Comparison of ENCODE assay signal across 27 cellular contexts in the genomic region with DNA sequence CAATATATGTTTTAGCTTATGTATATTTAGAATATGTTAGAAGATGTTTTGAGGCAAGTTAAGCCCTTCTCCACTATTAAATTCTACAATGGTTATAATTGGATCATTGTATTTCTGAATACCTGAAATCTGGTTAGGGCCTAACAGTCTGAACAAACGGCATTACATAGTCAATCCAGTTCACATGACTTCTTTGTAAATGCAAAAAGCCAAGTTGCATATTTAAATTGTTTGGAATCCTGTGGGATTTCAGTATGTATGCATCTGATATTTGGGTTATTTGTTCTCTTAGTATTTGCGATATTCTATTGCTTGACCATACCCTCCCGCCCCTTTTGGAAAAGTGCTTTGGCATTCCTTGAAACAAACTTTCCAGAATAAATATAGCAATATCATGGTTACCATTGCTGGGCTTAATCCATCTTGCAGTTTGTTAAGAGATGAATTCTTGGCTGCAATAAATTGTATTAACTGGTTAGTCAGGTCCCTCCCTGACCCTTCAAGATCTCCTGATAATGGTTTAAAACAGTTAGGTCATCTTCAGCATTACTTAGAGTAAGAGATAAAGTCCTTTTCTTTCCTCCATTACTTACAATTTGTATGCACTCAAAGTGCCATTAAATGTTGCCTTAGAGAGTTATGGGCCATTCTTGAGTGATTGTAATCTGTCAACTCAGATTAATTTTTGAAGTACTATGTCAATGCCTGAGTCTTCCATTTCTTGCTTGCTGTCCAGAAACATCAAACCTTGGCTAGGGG. TPM values are rescaled to one million over a fixed set of nuclear protein-coding genes. Genes with fewer than 3 reads are reported as not detected.
A peak's percentile ranks its signal among the peaks of the same experiment; 100 is the strongest.
DNase-seq lines count a peak whose midpoint lies in the region; FAIRE-seq lines count a peak whose summit lies in the region.
"Had no signal": no experiment of that assay in that cellular context is flagged by ENCODE, and none has a peak within 500 bp of the region (broad histone marks: within the 10 kb centered on the region; RNA-seq: fewer than 3 reads in every experiment).

No MANE protein-coding gene starts in this region.

- no peak for FAIRE-seq in small intestine (lab: Jason Lieb, UNC)
- FAIRE-seq: GM18507, H1 had no signal

- peaks cover 17% of the 10 kb centered on the region for H3K4me1 ChIP-seq in rectal smooth muscle tissue (ENCODE audit: control insufficient read depth, insufficient read depth, low read length)
- H3K4me1 ChIP-seq in small intestine (ENCODE audit: control insufficient read depth in 2 of 2, insufficient read depth in 1 of 2, low read depth in 1 of 2, low read length in 1 of 2) = peaks cover 6 to 24% of the 10 kb centered on the region in 2 donors

- H3K27ac Mint-ChIP-seq in activated CD4-positive, alpha-beta T cell treated with anti-CD3 and anti-CD28 coated beads, Interleukin-2, amount 10 ng/mL, durations not matched to agents 24 days and 14 days = no peak overlapping the region
- H3K27ac Mint-ChIP-seq: CD8-positive, alpha-beta T cell; T-cell had no signal

- peaks cover 2% of the 10 kb centered on the region for H3K27me3 Mint-ChIP-seq in activated CD4-positive, alpha-beta T cell treated with anti-CD3 and anti-CD28 coated beads, Interleukin-2, amount 10 ng/mL, durations not matched to agents 24 days and 14 days
- H3K27me3 Mint-ChIP-seq: T-cell had no signal

- no peaks in the 10 kb centered on the region for H3K36me3 Mint-ChIP-seq in activated CD4-positive, alpha-beta T cell treated with anti-CD3 and anti-CD28 coated beads, Interleukin-2, amount 10 ng/mL, durations not matched to agents 24 days and 14 days (ENCODE audit: low read depth)
- H3K36me3 Mint-ChIP-seq: CD8-positive, alpha-beta T cell; T-cell had no signal

- peak; percentile 9 for DNase-seq in activated CD4-positive, alpha-beta T cell treated with anti-CD3 and anti-CD28 coated beads, Interleukin-2, amount 10 ng/mL, durations not matched to agents 24 days and 14 days
- no peak for DNase-seq in activated CD4-positive, alpha-beta T cell treated with anti-CD3 and anti-CD28 coated beads, Interleukin-2, amount 50 U/mL, for 1 hour
- DNase-seq in NCI-H82 (lab: John Stamatoyannopoulos, UW) = peak; percentile 75
- DNase-seq in DMS 273 treated with DMSO at 0.1 percent for 48 hours (lab: John Stamatoyannopoulos, UW) = no peak
- no peak for DNase-seq in small intestine
- DNase-seq in NCI-H2196 (lab: John Stamatoyannopoulos, UW; ENCODE audit: unreplicated experiment) = no peak
- DNase-seq: 8988T; AML-193; C1 segment of cervical spinal cord; Calu3; CD8-positive, alpha-beta T cell; DMS53; GDM1; KG1; NCI-H1105 treated with DMSO at 0.1 percent for 48 hours; NCI-H1694; NCI-H2081; NCI-H2171; NCI-H446; NCI-H526; PC-9; SHP77 treated with DMSO at 0.1 percent for 48 hours; T-cell had no signal

- H3K27me3 ChIP-seq in rectal smooth muscle tissue (ENCODE audit: control insufficient read depth, insufficient read depth, low read length) (no peaks in the 10 kb centered on the region), small intestine (ENCODE audit: control insufficient read depth in 2 of 2, insufficient read depth in 2 of 2, low read length in 2 of 2) (no peaks in the 10 kb centered on the region)

- peak overlapping the region; percentile 34 for H3K27ac ChIP-seq in rectal smooth muscle tissue (ENCODE audit: low read depth, low read length)
- no peak overlapping the region for H3K27ac ChIP-seq in small intestine (ENCODE audit: low read depth in 1 of 2, low read length in 1 of 2)
- H3K27ac ChIP-seq: PC-9, RWPE1 had no signal

- H3K9me3 Mint-ChIP-seq in activated CD4-positive, alpha-beta T cell treated with anti-CD3 and anti-CD28 coated beads, Interleukin-2, amount 10 ng/mL, durations not matched to agents 24 days and 14 days = no peaks in the 10 kb centered on the region
- H3K9me3 Mint-ChIP-seq: CD8-positive, alpha-beta T cell; T-cell had no signal

- no peak overlapping the region for H3K4me3 ChIP-seq in rectal smooth muscle tissue (ENCODE audit: low read length)
- H3K4me3 ChIP-seq in small intestine (ENCODE audit: low read depth in 1 of 2, low read length in 2 of 2) = no peak overlapping the region
- H3K4me3 ChIP-seq: PC-9 had no signal

- no peak overlapping the region for H3K9ac ChIP-seq in rectal smooth muscle tissue (ENCODE audit: low read length)

- H3K36me3 ChIP-seq in rectal smooth muscle tissue (ENCODE audit: control insufficient read depth, insufficient read depth, low read length) = no peaks in the 10 kb centered on the region
- no peaks in the 10 kb centered on the region for H3K36me3 ChIP-seq in small intestine (ENCODE audit: control insufficient read depth in 2 of 2, insufficient read depth in 2 of 2, low read length in 2 of 2)

- H3K4me3 Mint-ChIP-seq in activated CD4-positive, alpha-beta T cell treated with anti-CD3 and anti-CD28 coated beads, Interleukin-2, amount 10 ng/mL, durations not matched to agents 24 days and 14 days = no peak overlapping the region
- H3K4me3 Mint-ChIP-seq: CD8-positive, alpha-beta T cell; T-cell had no signal

- 89 to 94% (median 92%) methylated on average over 3 of the region's 3 CpGs for WGBS in small intestine, 3 donors

- H3K9me3 ChIP-seq in small intestine (ENCODE audit: control insufficient read depth, low read depth) = no peaks in the 10 kb centered on the region

- peaks cover 3% of the 10 kb centered on the region for H3K4me1 Mint-ChIP-seq in activated CD4-positive, alpha-beta T cell treated with anti-CD3 and anti-CD28 coated beads, Interleukin-2, amount 10 ng/mL, durations not matched to agents 24 days and 14 days
- H3K4me1 Mint-ChIP-seq: T-cell had no signal

- intact Hi-C loops in activated CD4-positive, alpha-beta T cell treated with anti-CD3 and anti-CD28 coated beads, Interleukin-2, amount 10 ng/mL, durations not matched to agents 24 days and 14 days (cut with micrococcal nuclease) = loop anchor here (10.0 kb wide), 1 partner anchor 134 kb away; no protein-coding TSS in a partner anchor

RNA-seq across cellular contexts. Expression of gene LRRC1, which starts 36.5 kb away (rescaled TPM):
- total RNA-seq in activated CD4-positive, alpha-beta T cell treated with anti-CD3 and anti-CD28 coated beads, Interleukin-2, amount 10 ng/mL, durations not matched to agents 24 days and 14 days = 2.3 and 2.7 TPM in 2 replicates
- 10 to 100 TPM; 21.8 to 35.4 (median 35.3) TPM for polyA plus RNA-seq in small intestine

Comparison
In these comparisons a context has a peak if more than half of its experiments do, and no peak if none do; other contexts are left out.
1. DNase-seq: peak in activated CD4-positive, alpha-beta T cell treated with anti-CD3 and anti-CD28 coated beads, Interleukin-2, amount 10 ng/mL, durations not matched to agents 24 days and 14 days (single experiment) and NCI-H82 (single experiment); none in activated CD4-positive, alpha-beta T cell treated with anti-CD3 and anti-CD28 coated beads, Interleukin-2, amount 50 U/mL, for 1 hour (single experiment), DMS 273 treated with DMSO at 0.1 percent for 48 hours (single experiment), small intestine (single experiment) and NCI-H2196 (single experiment).